Comparison of ENCODE assay signal across 1 cellular context in the genomic region with DNA sequence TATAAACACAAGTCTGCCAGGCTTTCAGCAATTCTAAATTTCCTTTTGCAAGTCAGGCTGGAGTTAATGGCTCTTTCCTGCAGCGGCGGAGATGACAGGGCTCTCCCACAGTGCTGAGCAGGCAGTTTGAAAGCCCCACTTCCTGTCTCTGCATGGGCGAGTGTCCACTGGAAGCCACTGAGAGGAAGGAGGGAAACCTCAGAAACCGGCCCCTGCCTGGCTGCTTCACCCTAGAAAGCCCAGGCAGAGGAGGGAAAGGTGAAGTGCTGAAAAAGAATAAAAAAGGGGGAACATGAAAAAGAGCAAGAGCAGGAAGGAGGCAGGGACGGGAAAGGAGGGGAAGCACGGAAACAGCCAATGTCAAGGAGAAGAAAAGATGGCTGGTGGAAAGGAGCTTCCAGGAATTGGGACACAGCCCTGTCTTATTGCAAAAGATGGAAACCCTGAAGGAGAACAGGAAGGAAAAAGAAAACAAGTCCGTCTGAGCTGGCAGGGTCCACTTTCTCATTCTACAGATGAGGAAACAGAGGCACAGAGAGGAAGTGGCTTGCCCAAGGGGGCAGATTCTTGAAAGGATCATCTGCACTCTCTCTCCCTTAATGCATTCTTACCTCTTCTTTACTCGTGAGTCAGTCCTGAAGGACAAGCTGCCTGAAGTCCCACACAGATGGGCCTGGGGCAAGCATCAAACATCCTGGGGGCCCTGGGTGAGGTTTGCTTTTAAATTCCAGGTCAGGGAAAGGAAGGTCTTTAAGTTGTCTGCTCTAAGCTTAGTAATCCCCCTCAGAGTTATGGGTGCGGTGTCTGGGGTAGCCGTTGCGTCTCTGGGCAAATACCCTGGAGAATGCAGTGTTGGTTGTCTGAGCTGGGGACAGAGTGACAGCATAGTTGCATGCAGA.
TF ChIP-seq lines count a peak whose summit lies in the region.

No MANE protein-coding gene starts in this region.

TF ChIP-seq in IMR-90, 13 proteins besides CTCF, POLR2A, EP300 and RAD21:
- TF ChIP-seq MAZ (IDR thresholded peaks at IDR 0.05; ENCODE audit: borderline replicate concordance, low read depth, low read length) (no peak), SMC3 (IDR thresholded peaks at IDR 0.05; ENCODE audit: low read depth, low read length) (no peak), MAFK (IDR thresholded peaks at IDR 0.05; ENCODE audit: low read depth, low read length) (peak; percentile 81), RCOR1 (IDR thresholded peaks at IDR 0.05; ENCODE audit: insufficient replicate concordance, low read length) (no peak), RFX5 (IDR thresholded peaks at IDR 0.05; ENCODE audit: low read depth, low read length) (no peak), CEBPB (IDR thresholded peaks at IDR 0.05; ENCODE audit: low read depth, low read length) (peak; percentile 31; the same call in 1 of the 2 replicates), NFE2L2 (IDR thresholded peaks at IDR 0.05; ENCODE audit: low read depth, low read length) (no peak), FOS (IDR thresholded peaks at IDR 0.05; ENCODE audit: low read depth, low read length) (no peak), BHLHE40 (IDR thresholded peaks at IDR 0.05; ENCODE audit: low read depth, low read length) (no peak), USF2 (IDR thresholded peaks at IDR 0.05; ENCODE audit: low read depth, low read length) (no peak), MXI1 (IDR thresholded peaks at IDR 0.05; ENCODE audit: borderline replicate concordance, low read depth, low read length) (no peak)
TF ChIP-seq in IMR-90: peak in this region for 2.
